Comparison of ENCODE assay signal across 7 cellular contexts in the genomic region with DNA sequence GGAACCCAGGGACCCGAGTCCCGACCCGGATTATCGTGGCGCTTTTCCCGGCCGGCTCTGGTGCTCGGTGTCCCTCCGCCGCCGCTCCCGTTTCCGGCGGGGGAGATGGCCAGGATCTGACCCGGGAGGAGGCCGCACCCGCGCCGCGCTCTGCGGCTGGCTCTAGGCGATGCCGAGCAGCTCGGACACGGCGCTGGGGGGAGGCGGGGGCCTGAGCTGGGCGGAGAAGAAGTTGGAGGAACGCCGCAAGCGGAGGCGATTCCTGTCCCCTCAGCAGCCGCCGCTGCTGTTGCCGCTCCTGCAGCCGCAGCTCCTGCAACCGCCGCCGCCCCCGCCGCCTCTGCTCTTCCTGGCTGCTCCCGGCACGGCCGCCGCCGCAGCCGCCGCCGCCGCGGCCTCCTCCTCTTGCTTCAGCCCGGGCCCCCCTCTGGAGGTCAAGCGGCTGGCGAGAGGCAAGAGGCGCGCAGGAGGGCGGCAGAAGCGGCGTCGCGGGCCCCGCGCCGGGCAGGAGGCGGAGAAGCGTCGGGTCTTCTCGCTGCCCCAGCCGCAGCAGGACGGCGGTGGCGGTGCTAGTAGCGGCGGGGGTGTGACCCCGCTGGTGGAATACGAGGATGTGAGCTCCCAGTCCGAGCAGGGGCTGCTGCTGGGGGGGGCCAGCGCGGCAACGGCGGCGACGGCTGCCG. TPM values are rescaled to one million over a fixed set of nuclear protein-coding genes. Genes with fewer than 3 reads are reported as not detected.
DNase-seq lines count a peak whose midpoint lies in the region; ATAC-seq and TF ChIP-seq lines count a peak whose summit lies in the region.

No MANE protein-coding gene starts in this region.

- TF ChIP-seq CTCF in GM13976 (IDR thresholded peaks at IDR 0.05; ENCODE audit: borderline replicate concordance, control extremely low read depth, extremely low read depth, insufficient read depth, missing control alignments) (no peak), LNCaP clone FGC (IDR thresholded peaks at IDR 0.05; ENCODE audit: control insufficient read depth, extremely low read depth, insufficient read depth) (no peak)
- TF ChIP-seq CTCF in activated CD8-positive, alpha-beta T cell treated with anti-CD3 and anti-CD28 coated beads for 36 hours (IDR thresholded peaks at IDR 0.05) = no peak

- CTCF ChIA-PET in activated CD8-positive, alpha-beta T cell treated with anti-CD3 and anti-CD28 coated beads for 36 hours (lab: Charles Lee) = interaction anchor here (0.9 to 4.1 kb wide), 4 partner anchors 89 to 102 kb away, joined by 3 to 24 read pairs (median 4); no protein-coding TSS in a partner anchor

- H3K27ac Mint-ChIP-seq in activated CD8-positive, alpha-beta T cell treated with anti-CD3 and anti-CD28 coated beads for 36 hours = peak overlapping the region; percentile 99

- no peaks in the 10 kb centered on the region for H3K9me3 Mint-ChIP-seq in activated CD8-positive, alpha-beta T cell treated with anti-CD3 and anti-CD28 coated beads for 36 hours

- peaks cover 33% of the 10 kb centered on the region for H3K4me1 Mint-ChIP-seq in activated CD8-positive, alpha-beta T cell treated with anti-CD3 and anti-CD28 coated beads for 36 hours (ENCODE audit: low read depth)

- ATAC-seq in activated CD8-positive, alpha-beta T cell treated with anti-CD3 and anti-CD28 coated beads for 36 hours = no peak
- no peak for ATAC-seq in GM18868 (IDR thresholded peaks at IDR 0.05; ENCODE audit: unreplicated experiment)

- DNase-seq in GM13976 (ENCODE audit: low spot score) (peak; percentile 43), LNCaP clone FGC (ENCODE audit: low read depth) (no peak), medulla oblongata (ENCODE audit: extremely low spot score) (peak; percentile 15)
- DNase-seq in activated CD8-positive, alpha-beta T cell treated with anti-CD3 and anti-CD28 coated beads for 36 hours = peak; percentile 58
- DNase-seq in effector CD4-positive, alpha-beta T cell = peak; percentile 29
- DNase-seq in stimulated activated CD8-positive, alpha-beta memory T cell treated with anti-CD3 and anti-CD28 coated beads, Interleukin-12 subunit alpha, Interleukin-12 subunit beta, amount 100 ng/mL, for 1 hour (ENCODE audit: low read depth) = peak; percentile 15

- H3K27me3 Mint-ChIP-seq in activated CD8-positive, alpha-beta T cell treated with anti-CD3 and anti-CD28 coated beads for 36 hours = no peaks in the 10 kb centered on the region

- H3K4me3 Mint-ChIP-seq in activated CD8-positive, alpha-beta T cell treated with anti-CD3 and anti-CD28 coated beads for 36 hours = peak overlapping the region; percentile 90

- in situ Hi-C loops in GM13976 (cut with MboI; ENCODE audit: low sequenced_read_pairs, unreplicated experiment) = no loop called here

- peaks cover 18% of the 10 kb centered on the region for H3K36me3 Mint-ChIP-seq in activated CD8-positive, alpha-beta T cell treated with anti-CD3 and anti-CD28 coated beads for 36 hours (ENCODE audit: low read depth)

- POLR2A ChIA-PET in activated CD8-positive, alpha-beta T cell treated with anti-CD3 and anti-CD28 coated beads for 36 hours (lab: Charles Lee) = interaction anchor here (0.5 to 1.8 kb wide), 12 partner anchors 9 to 324 kb away, joined by 3 to 9 read pairs (median 3); no protein-coding TSS in a partner anchor

- peak overlapping the region; percentile 86 for H3K4me3 ChIP-seq in LNCaP clone FGC (ENCODE audit: low read depth, low read length)

- intact Hi-C loops in activated CD8-positive, alpha-beta T cell treated with anti-CD3 and anti-CD28 coated beads for 36 hours (cut with micrococcal nuclease) = loop anchor here (1.0 to 5.0 kb wide), 2 partner anchors 37 to 102 kb away; no protein-coding TSS in a partner anchor

RNA-seq across cellular contexts. Expression of gene CDK13, which starts 0.6 kb away (rescaled TPM):
- 10 to 100 TPM; 31.6 to 32.2 TPM for total RNA-seq in activated CD8-positive, alpha-beta T cell treated with anti-CD3 and anti-CD28 coated beads for 36 hours
